Comparison of ENCODE assay signal across 19 cellular contexts in genomic region chr4:56106755-56107154, GRCh38.
DNase-seq lines count a peak whose midpoint lies in the region; ATAC-seq and TF ChIP-seq lines count a peak whose summit lies in the region.
"Had no signal": no experiment of that assay in that cellular context is flagged by ENCODE, and none has a peak within 500 bp of the region (broad histone marks: within the 10 kb centered on the region; RNA-seq: fewer than 3 reads in every experiment).

No MANE protein-coding gene starts in this region.

- H3K27ac ChIP-seq in SK-N-SH (ENCODE audit: low read depth in 2 of 2, low read length in 1 of 2) = peak overlapping the region in 1 of 2 experiments; percentile 64; a peak in 2 of 4 replicates
- H3K27ac ChIP-seq in neural progenitor cell = no peak overlapping the region
- H3K27ac ChIP-seq: HL-60 had no signal

- no peak for TF ChIP-seq CTCF in SK-N-SH (IDR thresholded peaks at IDR 0.05)
- TF ChIP-seq CTCF in glutamatergic neuron (IDR thresholded peaks at IDR 0.05; ENCODE audit: partially characterized antibody, unreplicated experiment) = no peak
- TF ChIP-seq CTCF in neural progenitor cell (IDR thresholded peaks at IDR 0.05) = no peak

- TF ChIP-seq RAD21 in SK-N-SH (IDR thresholded peaks at IDR 0.05; ENCODE audit: low read length) = no peak

- no peaks in the 10 kb centered on the region for H3K36me3 Mint-ChIP-seq in glutamatergic neuron (ENCODE audit: unreplicated experiment)
- H3K36me3 Mint-ChIP-seq in neural progenitor cell = peaks cover 7% of the 10 kb centered on the region
- H3K36me3 Mint-ChIP-seq in activated CD4-positive, alpha-beta T cell treated with anti-CD3 and anti-CD28 coated beads for 36 hours (ENCODE audit: low read depth) = no peaks in the 10 kb centered on the region

- H3K27me3 ChIP-seq in SK-N-SH (ENCODE audit: insufficient read depth) (no peaks in the 10 kb centered on the region), neural progenitor cell (no peaks in the 10 kb centered on the region)

- H3K79me2 ChIP-seq in SK-N-SH (ENCODE audit: insufficient read depth) (no peaks in the 10 kb centered on the region), neural progenitor cell (ENCODE audit: low read depth) (peaks cover 39% of the 10 kb centered on the region)

- no peaks in the 10 kb centered on the region for H3K9me3 Mint-ChIP-seq in glutamatergic neuron (ENCODE audit: unreplicated experiment)
- peaks cover 2% of the 10 kb centered on the region for H3K9me3 Mint-ChIP-seq in neural progenitor cell
- no peaks in the 10 kb centered on the region for H3K9me3 Mint-ChIP-seq in activated CD4-positive, alpha-beta T cell treated with anti-CD3 and anti-CD28 coated beads for 36 hours (ENCODE audit: low read depth)
- H3K9me3 Mint-ChIP-seq: CD4-positive, alpha-beta T cell; GM23338 had no signal

- no peaks in the 10 kb centered on the region for H4K20me1 ChIP-seq in SK-N-SH (ENCODE audit: insufficient read depth)
- peaks cover 64% of the 10 kb centered on the region for H4K20me1 ChIP-seq in neural progenitor cell (ENCODE audit: low read depth)

- 88% methylated on average over 6 of the region's 6 CpGs for WGBS in SK-N-SH (ENCODE audit: low lambda C conversion rate)

- peak overlapping the region; percentile 56 for H3K27ac Mint-ChIP-seq in glutamatergic neuron (ENCODE audit: unreplicated experiment)
- H3K27ac Mint-ChIP-seq in neural progenitor cell = peak overlapping the region; percentile 14
- H3K27ac Mint-ChIP-seq in activated CD4-positive, alpha-beta T cell treated with anti-CD3 and anti-CD28 coated beads for 36 hours = no peak overlapping the region
- H3K27ac Mint-ChIP-seq: B cell; CD4-positive, alpha-beta T cell had no signal

- H3K4me2 ChIP-seq in SK-N-SH = no peak overlapping the region
- no peak overlapping the region for H3K4me2 ChIP-seq in neural progenitor cell
- H3K4me2 ChIP-seq: GM23338 had no signal

- H3F3A ChIP-seq in SK-N-SH (replicated peaks; ENCODE audit: insufficient read depth) (no peaks in the 10 kb centered on the region), neural progenitor cell (ENCODE audit: low read depth) (peaks cover 15% of the 10 kb centered on the region)

- peaks cover 0 to 10% of the 10 kb centered on the region in 2 experiments; a peak in 2 of 4 replicates for H3K4me1 ChIP-seq in SK-N-SH (ENCODE audit: control insufficient read depth in 1 of 2, insufficient read depth in 2 of 2, low read depth in 1 of 2, low read length in 1 of 2)
- peaks cover 23% of the 10 kb centered on the region for H3K4me1 ChIP-seq in neural progenitor cell

- H2AFZ ChIP-seq in SK-N-SH (ENCODE audit: low read depth) (no peak overlapping the region), neural progenitor cell (replicated peaks) (no peak overlapping the region)
- H2AFZ ChIP-seq: GM23338 had no signal

- H3K4me1 Mint-ChIP-seq in glutamatergic neuron (ENCODE audit: low read depth, unreplicated experiment) (peaks cover 47% of the 10 kb centered on the region), neural progenitor cell (peaks cover 44% of the 10 kb centered on the region)
- H3K4me1 Mint-ChIP-seq in activated CD4-positive, alpha-beta T cell treated with anti-CD3 and anti-CD28 coated beads for 36 hours = peaks cover 9% of the 10 kb centered on the region
- H3K4me1 Mint-ChIP-seq: B cell had no signal

- H3K9me3 ChIP-seq in SK-N-SH (no peaks in the 10 kb centered on the region), neural progenitor cell (ENCODE audit: low read depth) (no peaks in the 10 kb centered on the region)

- H3K36me3 ChIP-seq in SK-N-SH (replicated peaks in 1 of 2; ENCODE audit: control insufficient read depth in 1 of 2, insufficient read depth in 2 of 2, low read length in 1 of 2) = no peaks in the 10 kb centered on the region
- H3K36me3 ChIP-seq in neural progenitor cell = no peaks in the 10 kb centered on the region

- DNase-seq in SK-N-SH (peak; percentile 44), glutamatergic neuron (no peak), neural progenitor cell (ENCODE audit: low spot score) (no peak), DMS53 treated with DMSO at 0.1 percent for 48 hours (lab: John Stamatoyannopoulos, UW; ENCODE audit: unreplicated experiment) (no peak)
- DNase-seq in activated CD4-positive, alpha-beta T cell treated with anti-CD3 and anti-CD28 coated beads for 36 hours = no peak
- DNase-seq in activated CD8-positive, alpha-beta memory T cell treated with anti-CD3 and anti-CD28 coated beads, Interleukin-2, amount 50 U/mL, for 4 hours = no peak
- no peak for DNase-seq in stimulated activated naive CD8-positive, alpha-beta T cell treated with anti-CD3 and anti-CD28 coated beads, Interleukin-15, Interleukin-2, amounts not matched to agents 100 U/mL and 50 U/mL, for 24 hours
- DNase-seq: 8988T; C1 segment of cervical spinal cord; Calu3; CD4-positive, alpha-beta T cell; DMS 273 treated with DMSO at 0.1 percent for 48 hours; DMS79; H7 had no signal

- intact Hi-C loops in activated CD4-positive, alpha-beta T cell treated with anti-CD3 and anti-CD28 coated beads for 36 hours (cut with DNase I, micrococcal nuclease) = no loop called here

- TF ChIP-seq EP300 in SK-N-SH (IDR thresholded peaks at IDR 0.05; ENCODE audit: borderline replicate concordance in 1 of 2, low read depth in 1 of 2, low read length in 1 of 2) = no peak

- H3K27me3 Mint-ChIP-seq in glutamatergic neuron (ENCODE audit: unreplicated experiment) (no peaks in the 10 kb centered on the region), neural progenitor cell (ENCODE audit: insufficient read depth, low read depth) (no peaks in the 10 kb centered on the region)
- H3K27me3 Mint-ChIP-seq in activated CD4-positive, alpha-beta T cell treated with anti-CD3 and anti-CD28 coated beads for 36 hours = no peaks in the 10 kb centered on the region
- H3K27me3 Mint-ChIP-seq: B cell; CD4-positive, alpha-beta T cell had no signal

- ATAC-seq in SK-N-SH treated with all-trans-retinoic acid at 6 μM for 48 hours = no peak; the same call in 2 of the 3 replicates
- no peak for ATAC-seq in activated CD4-positive, alpha-beta T cell treated with anti-CD3 and anti-CD28 coated beads for 36 hours
- no peak for ATAC-seq in stimulated activated naive CD8-positive, alpha-beta T cell treated with anti-CD3 and anti-CD28 coated beads, Interleukin-15, Interleukin-2, amounts not matched to agents 100 U/mL and 50 U/mL, for 24 hours
- ATAC-seq: GM12878, GM23338 had no signal

- no peak overlapping the region for H3K4me3 Mint-ChIP-seq in glutamatergic neuron (ENCODE audit: unreplicated experiment)
- H3K4me3 Mint-ChIP-seq in neural progenitor cell = no peak overlapping the region
- H3K4me3 Mint-ChIP-seq in activated CD4-positive, alpha-beta T cell treated with anti-CD3 and anti-CD28 coated beads for 36 hours = no peak overlapping the region
- H3K4me3 Mint-ChIP-seq: B cell; CD4-positive, alpha-beta T cell; GM23338 had no signal

- no peak overlapping the region for H3K9ac ChIP-seq in SK-N-SH
- H3K9ac ChIP-seq in neural progenitor cell = no peak overlapping the region

- H3K9me2 ChIP-seq in SK-N-SH = no peaks in the 10 kb centered on the region

- CTCF ChIA-PET in SK-N-SH (lab: Yijun Ruan, JAX) = interaction anchor here (1.1 to 1.8 kb wide), 2 partner anchors 158 to 195 kb away, joined by 3 to 6 read pairs; partner anchors contain the start of gene CEP135
- CTCF ChIA-PET in activated CD4-positive, alpha-beta T cell treated with anti-CD3 and anti-CD28 coated beads for 36 hours (lab: Charles Lee) = interaction anchor here (1.2 kb wide), 1 partner anchor 23 kb away, joined by 3 read pairs; no protein-coding TSS in a partner anchor

- POLR2A ChIA-PET in SK-N-SH (lab: Yijun Ruan, JAX) = interaction anchor here (1.4 kb wide), 1 partner anchor 21 kb away, joined by 3 read pairs; no protein-coding TSS in a partner anchor
- POLR2A ChIA-PET in activated CD4-positive, alpha-beta T cell treated with anti-CD3 and anti-CD28 coated beads for 36 hours (lab: Charles Lee) = no interaction called here

- no peak overlapping the region for H3K4me3 ChIP-seq in SK-N-SH (ENCODE audit: low read depth in 2 of 2, low read length in 1 of 2)
- H3K4me3 ChIP-seq in neural progenitor cell = no peak overlapping the region
- H3K4me3 ChIP-seq: GM12878, GM23338 had no signal

TF ChIP-seq in SK-N-SH, 30 proteins besides CTCF, POLR2A, EP300 and RAD21:
- peak; percentile 25 for TF ChIP-seq GATA2 (CRISPR knock-in tag; IDR thresholded peaks at IDR 0.05)
- TF ChIP-seq FOXM1 (IDR thresholded peaks at IDR 0.05; ENCODE audit: low read depth) = no peak

TF ChIP-seq in SK-N-SH treated with all-trans-retinoic acid at 6 μM for 48 hours, 23 proteins besides CTCF, POLR2A, EP300 and RAD21 (continues in another document):
- TF ChIP-seq TCF4 (CRISPR knock-in tag; IDR thresholded peaks at IDR 0.05; ENCODE audit: borderline replicate concordance) (no peak), ARNTL (CRISPR knock-in tag; IDR thresholded peaks at IDR 0.05; ENCODE audit: borderline replicate concordance, low read depth) (no peak), BACH2 (CRISPR knock-in tag; IDR thresholded peaks at IDR 0.05; ENCODE audit: borderline replicate concordance) (no peak), CSRNP3 (CRISPR knock-in tag; IDR thresholded peaks at IDR 0.05) (no peak), TOX (CRISPR knock-in tag; IDR thresholded peaks at IDR 0.05; ENCODE audit: borderline replicate concordance) (no peak), POU6F1 (CRISPR knock-in tag; IDR thresholded peaks at IDR 0.05; ENCODE audit: borderline replicate concordance, low read depth) (no peak)
